In genomic region chr11:75195164-75195962, GRCh38 we compare ENCODE assay signal across 12 cellular contexts. TPM values are rescaled to one million over a fixed set of nuclear protein-coding genes. Genes with fewer than 3 reads are reported as not detected.
DNase-seq lines count a peak whose midpoint lies in the region; ATAC-seq and TF ChIP-seq lines count a peak whose summit lies in the region.
"Had no signal": no experiment of that assay in that cellular context is flagged by ENCODE, and none has a peak within 500 bp of the region (broad histone marks: within the 10 kb centered on the region; RNA-seq: fewer than 3 reads in every experiment).

No MANE protein-coding gene starts in this region.

- BruUV-seq in MCF 10A (replicated peaks; lab: Mats Ljungman, UMichigan) (no TSS peak), mammary epithelial cell (replicated peaks; lab: Mats Ljungman, UMichigan) (no TSS peak)

- CTCF ChIA-PET in MCF 10A (lab: Yijun Ruan, JAX): interaction anchor here (0.5 to 3.8 kb wide), 10 partner anchors 10 to 373 kb away, joined by 3 to 24 read pairs (median 8); no protein-coding TSS in a partner anchor
- CTCF ChIA-PET in mammary epithelial cell (lab: Charles Lee; ENCODE audit: low non-redundant PET): interaction anchor here (0.6 kb wide), 1 partner anchor 173 kb away, joined by 5 read pairs; no protein-coding TSS in a partner anchor

- TF ChIP-seq CTCF in MCF 10A (IDR thresholded peaks at IDR 0.05; ENCODE audit: unreplicated experiment) (no peak), mammary epithelial cell (conservative IDR thresholded peaks at IDR 0.05 in 1 of 2, IDR thresholded peaks at IDR 0.05 in 1 of 2; ENCODE audit: extremely low read depth in 1 of 2, insufficient read depth in 1 of 2, low read depth in 1 of 2, low read length in 2 of 2) (no peak)

- intact Hi-C loops in MCF 10A (cut with micrococcal nuclease): loop anchor here (5.0 kb wide), 1 partner anchor 38 kb away; no protein-coding TSS in a partner anchor
- intact Hi-C loops in mammary epithelial cell (cut with micrococcal nuclease): no loop called here
- intact Hi-C loops in activated T-helper 1 cell treated with anti-CD3 and anti-CD28 coated beads, Interleukin-12 subunit alpha, Interleukin-12 subunit beta, Interleukin-2, Interleukin-4 antibody, amounts not matched to agents 30 ng/mL and 10 ng/mL and 1 ng/mL, durations not matched to agents 14 hours and 24 hours and 36 hours (cut with micrococcal nuclease): no loop called here

- ATAC-seq in esophagus mucosa (peak; percentile 6), GM18873 (IDR thresholded peaks at IDR 0.05; ENCODE audit: low FRiP score, unreplicated experiment) (no peak)
- no peak for ATAC-seq in activated CD4-positive, CD25-positive, alpha-beta regulatory T cell treated with anti-CD3 and anti-CD28 coated beads, Interleukin-2, amount 50 U/mL, for 24 hours
- ATAC-seq: activated naive CD4-positive, alpha-beta T cell treated with anti-CD3 and anti-CD28 coated beads, Interleukin-2, amount 50 U/mL, for 72 hours had no signal

- H3K4me1 Mint-ChIP-seq in MCF 10A (ENCODE audit: insufficient read depth, unreplicated experiment): peaks cover 5% of the 10 kb centered on the region
- H3K4me1 Mint-ChIP-seq in activated T-helper 1 cell treated with anti-CD3 and anti-CD28 coated beads, Interleukin-12 subunit alpha, Interleukin-12 subunit beta, Interleukin-2, Interleukin-4 antibody, amounts not matched to agents 30 ng/mL and 10 ng/mL and 1 ng/mL, durations not matched to agents 14 hours and 24 hours and 36 hours (ENCODE audit: low read depth): no peaks in the 10 kb centered on the region

- in situ Hi-C loops in mammary epithelial cell (cut with MboI; ENCODE audit: low sequenced_read_pairs in 2 of 2): no loop called here

- no peak overlapping the region for H3K4me3 Mint-ChIP-seq in MCF 10A (ENCODE audit: unreplicated experiment)
- no peak overlapping the region for H3K4me3 Mint-ChIP-seq in activated T-helper 1 cell treated with anti-CD3 and anti-CD28 coated beads, Interleukin-12 subunit alpha, Interleukin-12 subunit beta, Interleukin-2, Interleukin-4 antibody, amounts not matched to agents 30 ng/mL and 10 ng/mL and 1 ng/mL, durations not matched to agents 14 hours and 24 hours and 36 hours
- H3K4me3 Mint-ChIP-seq: nephron had no signal

- H3K27ac Mint-ChIP-seq in MCF 10A (ENCODE audit: low read depth, unreplicated experiment): no peak overlapping the region
- no peak overlapping the region for H3K27ac Mint-ChIP-seq in activated T-helper 1 cell treated with anti-CD3 and anti-CD28 coated beads, Interleukin-12 subunit alpha, Interleukin-12 subunit beta, Interleukin-2, Interleukin-4 antibody, amounts not matched to agents 30 ng/mL and 10 ng/mL and 1 ng/mL, durations not matched to agents 14 hours and 24 hours and 36 hours
- H3K27ac Mint-ChIP-seq: activated naive CD4-positive, alpha-beta T cell treated with anti-CD3 and anti-CD28 coated beads, Interleukin-2, amount 50 U/mL, for 72 hours had no signal

- H3K27me3 Mint-ChIP-seq in MCF 10A (ENCODE audit: insufficient read depth, unreplicated experiment): peaks cover 14% of the 10 kb centered on the region
- H3K27me3 Mint-ChIP-seq in activated T-helper 1 cell treated with anti-CD3 and anti-CD28 coated beads, Interleukin-12 subunit alpha, Interleukin-12 subunit beta, Interleukin-2, Interleukin-4 antibody, amounts not matched to agents 30 ng/mL and 10 ng/mL and 1 ng/mL, durations not matched to agents 14 hours and 24 hours and 36 hours (ENCODE audit: insufficient read depth): peaks cover 22% of the 10 kb centered on the region

- WGBS in mammary epithelial cell (ENCODE audit: low coverage, missing lambda C conversion rate): 50% methylated on average over 4 of the region's 7 CpGs

- no peaks in the 10 kb centered on the region for H3K4me1 ChIP-seq in mammary epithelial cell (ENCODE audit: insufficient read depth, low read length)

- no peaks in the 10 kb centered on the region for H3K36me3 Mint-ChIP-seq in MCF 10A (ENCODE audit: insufficient read depth, unreplicated experiment)
- no peaks in the 10 kb centered on the region for H3K36me3 Mint-ChIP-seq in activated T-helper 1 cell treated with anti-CD3 and anti-CD28 coated beads, Interleukin-12 subunit alpha, Interleukin-12 subunit beta, Interleukin-2, Interleukin-4 antibody, amounts not matched to agents 30 ng/mL and 10 ng/mL and 1 ng/mL, durations not matched to agents 14 hours and 24 hours and 36 hours (ENCODE audit: low read depth)
- H3K36me3 Mint-ChIP-seq: activated naive CD4-positive, alpha-beta T cell treated with anti-CD3 and anti-CD28 coated beads, Interleukin-2, amount 50 U/mL, for 72 hours had no signal

- H4K20me1 ChIP-seq in mammary epithelial cell (ENCODE audit: insufficient read depth, low read length): no peaks in the 10 kb centered on the region

- dilution Hi-C loops in mammary epithelial cell (cut with HindIII; ENCODE audit: low sequenced_read_pairs): no loop called here

- no peaks in the 10 kb centered on the region for H3K9me3 Mint-ChIP-seq in MCF 10A (ENCODE audit: unreplicated experiment)
- no peaks in the 10 kb centered on the region for H3K9me3 Mint-ChIP-seq in activated T-helper 1 cell treated with anti-CD3 and anti-CD28 coated beads, Interleukin-12 subunit alpha, Interleukin-12 subunit beta, Interleukin-2, Interleukin-4 antibody, amounts not matched to agents 30 ng/mL and 10 ng/mL and 1 ng/mL, durations not matched to agents 14 hours and 24 hours and 36 hours
- H3K9me3 Mint-ChIP-seq: activated naive CD4-positive, alpha-beta T cell treated with anti-CD3 and anti-CD28 coated beads, Interleukin-2, amount 50 U/mL, for 72 hours; nephron had no signal

- no peak overlapping the region for H3K4me3 ChIP-seq in mammary epithelial cell (replicated peaks in 1 of 3; ENCODE audit: insufficient read depth in 1 of 3, low read depth in 2 of 3, low read length in 3 of 3)

- DNase-seq in MCF 10A (ENCODE audit: unreplicated experiment) (peak; percentile 49), mammary epithelial cell (no peak), middle frontal gyrus (ENCODE audit: extremely low spot score, low spot score) (peak; percentile 11)
- DNase-seq in activated CD4-positive, CD25-positive, alpha-beta regulatory T cell (lab: John Stamatoyannopoulos, UW): no peak
- DNase-seq in activated T-helper 1 cell treated with anti-CD3 and anti-CD28 coated beads, Interleukin-12 subunit alpha, Interleukin-12 subunit beta, Interleukin-2, Interleukin-4 antibody, amounts not matched to agents 30 ng/mL and 10 ng/mL and 1 ng/mL, durations not matched to agents 14 hours and 24 hours and 36 hours (ENCODE audit: low spot score): no peak
- DNase-seq: activated CD4-positive, alpha-beta T cell treated with anti-CD3 and anti-CD28 coated beads for 1 hour; effector memory CD4-positive, alpha-beta T cell had no signal

- H3K4me2 ChIP-seq in mammary epithelial cell (ENCODE audit: insufficient read depth, low read depth, low read length): no peak overlapping the region

- H2AFZ ChIP-seq in mammary epithelial cell (ENCODE audit: low read depth, low read length): no peak overlapping the region

- no peak overlapping the region for H3K9ac ChIP-seq in mammary epithelial cell (ENCODE audit: insufficient read depth, low read length)

- POLR2A ChIA-PET in MCF 10A (lab: Yijun Ruan, JAX): interaction anchor here (0.6 to 1.0 kb wide), 2 partner anchors 11 to 13 kb away, joined by 3 read pairs; no protein-coding TSS in a partner anchor

- H3K27me3 ChIP-seq in mammary epithelial cell (ENCODE audit: insufficient read depth, low read length): peaks cover 8% of the 10 kb centered on the region

- no peaks in the 10 kb centered on the region for H3K36me3 ChIP-seq in mammary epithelial cell (ENCODE audit: insufficient read depth, low read length)

- H3K9me3 ChIP-seq in mammary epithelial cell (replicated peaks; ENCODE audit: insufficient read depth, low read length): no peaks in the 10 kb centered on the region

- H3K27ac ChIP-seq in mammary epithelial cell (ENCODE audit: insufficient read depth, low read depth, low read length): no peak overlapping the region

- no peaks in the 10 kb centered on the region for H3K79me2 ChIP-seq in mammary epithelial cell (ENCODE audit: insufficient read depth, low read length)

RNA-seq across cellular contexts. Expression of gene SLCO2B1, which starts 44.5 kb away (rescaled TPM):
- total RNA-seq in MCF 10A (2022): not detected in 2 replicates
- total RNA-seq in mammary epithelial cell: not detected
- not detected for polyA plus RNA-seq in mammary epithelial cell
- not detected for polyA minus RNA-seq in mammary epithelial cell
- 9.7 TPM for total RNA-seq in esophagus mucosa
- not detected in 2 replicates for total RNA-seq in activated T-helper 1 cell treated with anti-CD3 and anti-CD28 coated beads, Interleukin-12 subunit alpha, Interleukin-12 subunit beta, Interleukin-2, Interleukin-4 antibody, amounts not matched to agents 30 ng/mL and 10 ng/mL and 1 ng/mL, durations not matched to agents 14 hours and 24 hours and 36 hours
- total RNA-seq: activated naive CD4-positive, alpha-beta T cell treated with anti-CD3 and anti-CD28 coated beads, Interleukin-2, amount 50 U/mL, for 72 hours had no signal

RNA-seq across cellular contexts. Expression of gene TPBGL, which starts 45.2 kb away (rescaled TPM):
- total RNA-seq in MCF 10A (2022) (not detected in 2 replicates), mammary epithelial cell (under 1 TPM in 1 of 2 donors, not detected in 1; 0.21 TPM), esophagus mucosa (not detected)
- 0.01 TPM for polyA plus RNA-seq in mammary epithelial cell
- polyA minus RNA-seq in mammary epithelial cell: not detected
- total RNA-seq in activated T-helper 1 cell treated with anti-CD3 and anti-CD28 coated beads, Interleukin-12 subunit alpha, Interleukin-12 subunit beta, Interleukin-2, Interleukin-4 antibody, amounts not matched to agents 30 ng/mL and 10 ng/mL and 1 ng/mL, durations not matched to agents 14 hours and 24 hours and 36 hours: 0.34 and 0.47 TPM in 2 replicates

Comparison
In these comparisons a context has a peak if more than half of its experiments do, and no peak if none do; other contexts are left out.
1. DNase-seq: peak in MCF 10A (single experiment) and middle frontal gyrus (single experiment); none in mammary epithelial cell (single experiment), activated CD4-positive, CD25-positive, alpha-beta regulatory T cell (0 of 4) and activated T-helper 1 cell treated with anti-CD3 and anti-CD28 coated beads, Interleukin-12 subunit alpha, Interleukin-12 subunit beta, Interleukin-2, Interleukin-4 antibody, amounts not matched to agents 30 ng/mL and 10 ng/mL and 1 ng/mL, durations not matched to agents 14 hours and 24 hours and 36 hours (single experiment).
2. RNA of gene SLCO2B1, which starts 44.5 kb away (total RNA-seq): 9.7 TPM in esophagus mucosa (single experiment); not detected in MCF 10A, not detected in mammary epithelial cell and not detected in activated T-helper 1 cell treated with anti-CD3 and anti-CD28 coated beads, Interleukin-12 subunit alpha, Interleukin-12 subunit beta, Interleukin-2, Interleukin-4 antibody, amounts not matched to agents 30 ng/mL and 10 ng/mL and 1 ng/mL, durations not matched to agents 14 hours and 24 hours and 36 hours; every median in the first group is over 10 times any median in the second.